8 cellular contexts compared by ENCODE assay signal in genomic region chr9:105243935-105244273, GRCh38. TPM values are rescaled to one million over a fixed set of nuclear protein-coding genes. Genes with fewer than 3 reads are reported as not detected.
A peak's percentile ranks its signal among the peaks of the same experiment; 100 is the strongest.
DNase-seq lines count a peak whose midpoint lies in the region; ATAC-seq, FAIRE-seq and TF ChIP-seq lines count a peak whose summit lies in the region.

No MANE protein-coding gene starts in this region.

- POLR2A ChIA-PET in naive thymus-derived CD4-positive, alpha-beta T cell (lab: Charles Lee): interaction anchor here (1.0 to 1.6 kb wide), 3 partner anchors 142 to 450 kb away, joined by 3 to 5 read pairs (median 3); partner anchors contain the start of gene TMEM38B
- POLR2A ChIA-PET in HEK293T (lab: Yijun Ruan, JAX): interaction anchor here (0.7 to 1.4 kb wide), 3 partner anchors 10 to 27 kb away, joined by 3 to 5 read pairs (median 4); no protein-coding TSS in a partner anchor

- no peak for DNase-seq in AG10803 (ENCODE audit: low read depth)
- DNase-seq in colonic mucosa: no peak
- DNase-seq in naive thymus-derived CD4-positive, alpha-beta T cell: no peak
- DNase-seq in HEK293T (ENCODE audit: extremely low spot score): no peak
- DNase-seq in D721Med (ENCODE audit: insufficient read length, low spot score): no peak
- no peak for DNase-seq in central memory CD4-positive, alpha-beta T cell
- no peak for DNase-seq in dermis blood vessel endothelial cell

- CTCF ChIA-PET in naive thymus-derived CD4-positive, alpha-beta T cell (lab: Charles Lee): interaction anchor here (0.6 kb wide), 1 partner anchor 303 kb away, joined by 3 read pairs; no protein-coding TSS in a partner anchor
- CTCF ChIA-PET in HEK293T (lab: Yijun Ruan, JAX): interaction anchor here (1.3 kb wide), 1 partner anchor 19 kb away, joined by 5 read pairs; no protein-coding TSS in a partner anchor

- peak overlapping the region; percentile 55 for H3K4me3 ChIP-seq in AG10803 (ENCODE audit: low read length)
- H3K4me3 ChIP-seq in colonic mucosa: peak overlapping the region; percentile 79
- H3K4me3 ChIP-seq in naive thymus-derived CD4-positive, alpha-beta T cell (ENCODE audit: low read length): peak overlapping the region; percentile 89

- peak overlapping the region; percentile 78 to 97 (median 88) for H3K4me3 Mint-ChIP-seq in naive thymus-derived CD4-positive, alpha-beta T cell

- intact Hi-C loops in colonic mucosa (cut with DNase I): no loop called here
- intact Hi-C loops in naive thymus-derived CD4-positive, alpha-beta T cell (cut with micrococcal nuclease): loop anchor here (1.0 to 10.0 kb wide), 22 partner anchors 33 to 1151 kb away; partner anchors contain the start of genes FKTN (in 2 of the 2), TMEM38B (in 2 of the 2), ABCA1 (in 1 of the 2) and NIPSNAP3B (in 1 of the 2)

- FAIRE-seq in D721Med (lab: Jason Lieb, UNC): no peak

- H3K27ac Mint-ChIP-seq in naive thymus-derived CD4-positive, alpha-beta T cell: peak overlapping the region; percentile 82 to 97 (median 89)

- H3K27me3 ChIP-seq in colonic mucosa: no peaks in the 10 kb centered on the region
- H3K27me3 ChIP-seq in naive thymus-derived CD4-positive, alpha-beta T cell (ENCODE audit: control insufficient read depth in 2 of 2, insufficient read depth in 2 of 2, low read length in 2 of 2): no peaks in the 10 kb centered on the region

- no peaks in the 10 kb centered on the region for H3K36me3 ChIP-seq in KOPT-K1 (ENCODE audit: insufficient read depth, low read length)
- H3K36me3 ChIP-seq in colonic mucosa: no peaks in the 10 kb centered on the region
- no peaks in the 10 kb centered on the region for H3K36me3 ChIP-seq in naive thymus-derived CD4-positive, alpha-beta T cell (ENCODE audit: control insufficient read depth in 2 of 3, insufficient read depth in 3 of 3, low read length in 3 of 3)

- no peak for TF ChIP-seq CTCF in AG10803 (conservative IDR thresholded peaks at IDR 0.05; ENCODE audit: low read length)
- TF ChIP-seq CTCF in colonic mucosa (IDR thresholded peaks at IDR 0.05): no peak
- no peak for TF ChIP-seq CTCF in D721Med (IDR thresholded peaks at IDR 0.05; ENCODE audit: insufficient read depth, missing control alignments)

- peaks cover 0 to 2% (median 0%) of the 10 kb centered on the region in 5 donors for H3K36me3 Mint-ChIP-seq in naive thymus-derived CD4-positive, alpha-beta T cell

- no peaks in the 10 kb centered on the region for H3K9me3 ChIP-seq in KOPT-K1 (ENCODE audit: insufficient read depth, low read length, poor library complexity, severe bottlenecking)
- no peaks in the 10 kb centered on the region for H3K9me3 ChIP-seq in colonic mucosa
- no peaks in the 10 kb centered on the region for H3K9me3 ChIP-seq in naive thymus-derived CD4-positive, alpha-beta T cell (ENCODE audit: control insufficient read depth in 2 of 3, low read length in 3 of 3)

- H3K9ac ChIP-seq in colonic mucosa (ENCODE audit: low read depth in 2 of 2, low read length in 2 of 2): peak overlapping the region; percentile 57 to 75

- peaks cover 0 to 83% (median 0%) of the 10 kb centered on the region in 5 donors for H3K27me3 Mint-ChIP-seq in naive thymus-derived CD4-positive, alpha-beta T cell

- ATAC-seq in naive thymus-derived CD4-positive, alpha-beta T cell: no peak

- peaks cover 0 to 2% (median 0%) of the 10 kb centered on the region in 11 donors for H3K9me3 Mint-ChIP-seq in naive thymus-derived CD4-positive, alpha-beta T cell

- H3K4me1 Mint-ChIP-seq in naive thymus-derived CD4-positive, alpha-beta T cell: peaks cover 19 to 42% (median 29%) of the 10 kb centered on the region in 7 donors

- H3K27ac ChIP-seq in KOPT-K1 (ENCODE audit: low read depth, low read length, poor library complexity, severe bottlenecking): peak overlapping the region; percentile 17
- H3K27ac ChIP-seq in colonic mucosa: peak overlapping the region; percentile 83
- peak overlapping the region; percentile 67 for H3K27ac ChIP-seq in naive thymus-derived CD4-positive, alpha-beta T cell (ENCODE audit: low read depth, low read length)

- peaks cover 6% of the 10 kb centered on the region for H3K4me1 ChIP-seq in colonic mucosa
- H3K4me1 ChIP-seq in naive thymus-derived CD4-positive, alpha-beta T cell (ENCODE audit: control insufficient read depth in 2 of 2, insufficient read depth in 2 of 2, low read length in 2 of 2): peaks cover 10% of the 10 kb centered on the region in 2 donors

TF ChIP-seq in HEK293T, 16 proteins besides CTCF, POLR2A, EP300 and RAD21:
- no peak for TF ChIP-seq FOXM1 (IDR thresholded peaks at IDR 0.05; ENCODE audit: borderline replicate concordance)
- TF ChIP-seq SUZ12 (IDR thresholded peaks at IDR 0.05): no peak

RNA-seq across cellular contexts. Expression of gene SLC44A1, which starts 0.5 kb away (rescaled TPM):
- total RNA-seq in colonic mucosa: 100 to 1,000 TPM; 151 to 180 TPM
- 10 to 100 TPM in 3 of 5 experiments, 1 to 10 TPM in 2; 7.7 to 13.8 (median 11.1) TPM for total RNA-seq in naive thymus-derived CD4-positive, alpha-beta T cell
- 10 to 100 TPM; 19.3 to 21.8 TPM for polyA plus RNA-seq in naive thymus-derived CD4-positive, alpha-beta T cell
- total RNA-seq in dermis blood vessel endothelial cell: 42.7 and 71.8 TPM in 2 replicates

Comparison
In these comparisons a context has a peak if more than half of its experiments do, and no peak if none do; other contexts are left out.
1. H3K27ac ChIP-seq: peak in every context shown above with its lines; median percentile 83 in colonic mucosa; 67 in naive thymus-derived CD4-positive, alpha-beta T cell; 17 in KOPT-K1.